1 cellular context compared by ENCODE assay signal in genomic region chr3:59262076-59262498, GRCh38.
TF ChIP-seq lines count a peak whose summit lies in the region.

No MANE protein-coding gene starts in this region.

TF ChIP-seq in GM12878, 131 proteins besides CTCF, POLR2A, EP300 and RAD21 (continued from another document and continues in another):
- no peak for TF ChIP-seq ZNF207 (IDR thresholded peaks at IDR 0.05; ENCODE audit: borderline replicate concordance)
- 0 out of 2 replicates have a peak, but pooled peaks have one; percentile 21 for TF ChIP-seq MEF2A (IDR thresholded peaks at IDR 0.05; ENCODE audit: insufficient read depth, low read depth, low read length)
- no peak for TF ChIP-seq E2F4 (IDR thresholded peaks at IDR 0.05; ENCODE audit: low read depth, low read length)
- TF ChIP-seq SMAD1 (IDR thresholded peaks at IDR 0.05; ENCODE audit: low read depth, partially characterized antibody) = no peak
- TF ChIP-seq SREBF1 (IDR thresholded peaks at IDR 0.05; ENCODE audit: low read length) = no peak
- TF ChIP-seq RELA (IDR thresholded peaks at IDR 0.05; ENCODE audit: borderline replicate concordance, partially characterized antibody) = no peak
- no peak for TF ChIP-seq ZNF274 (IDR thresholded peaks at IDR 0.05; ENCODE audit: insufficient read depth, insufficient read length)
- TF ChIP-seq MTA2 (IDR thresholded peaks at IDR 0.05; ENCODE audit: low read depth) = peak; percentile 74; the same call in 1 of the 2 replicates
- no peak for TF ChIP-seq MTA3 (IDR thresholded peaks at IDR 0.05; ENCODE audit: borderline replicate concordance, low read length)
- TF ChIP-seq E2F8 (IDR thresholded peaks at IDR 0.05; ENCODE audit: low read depth, partially characterized antibody) = no peak
- 0 out of 2 replicates have a peak, but pooled peaks have one; percentile 4 for TF ChIP-seq BCL11A (IDR thresholded peaks at IDR 0.05; ENCODE audit: low read depth, low read length)
- TF ChIP-seq ASH2L (IDR thresholded peaks at IDR 0.05; ENCODE audit: borderline replicate concordance, low read depth) = no peak
- no peak for TF ChIP-seq ZNF24 (IDR thresholded peaks at IDR 0.05)
- TF ChIP-seq RFX5 (IDR thresholded peaks at IDR 0.05; ENCODE audit: low read depth, low read length) = no peak
- no peak for TF ChIP-seq POLR2AphosphoS2 (IDR thresholded peaks at IDR 0.05; ENCODE audit: low read depth, low read length)
- no peak for TF ChIP-seq MXI1 (IDR thresholded peaks at IDR 0.05; ENCODE audit: low read depth, low read length)
- peak; percentile 69 for TF ChIP-seq IKZF1 (conservative IDR thresholded peaks at IDR 0.05)
- no peak; the same call in 1 of the 2 replicates for TF ChIP-seq NFYA (IDR thresholded peaks at IDR 0.05; ENCODE audit: borderline replicate concordance, low read depth, low read length)
- TF ChIP-seq CBFB (IDR thresholded peaks at IDR 0.05; ENCODE audit: low read depth) = no peak
- TF ChIP-seq PAX5 (IDR thresholded peaks at IDR 0.05; ENCODE audit: borderline replicate concordance, low read depth, low read length) = peak; percentile 96
- TF ChIP-seq ZZZ3 (IDR thresholded peaks at IDR 0.05; ENCODE audit: control insufficient read depth, insufficient read length, low read depth) = no peak
- no peak for TF ChIP-seq BHLHE40 (IDR thresholded peaks at IDR 0.05; ENCODE audit: borderline replicate concordance in 1 of 2, low read depth in 2 of 2, low read length in 1 of 2)
- TF ChIP-seq STAT3 (IDR thresholded peaks at IDR 0.05; ENCODE audit: low read depth, low read length) = no peak
- TF ChIP-seq SIN3A (IDR thresholded peaks at IDR 0.05; ENCODE audit: low read depth, low read length) = no peak
- no peak for TF ChIP-seq CEBPB (IDR thresholded peaks at IDR 0.05; ENCODE audit: borderline replicate concordance in 1 of 2, low read depth in 2 of 2, low read length in 2 of 2)
- TF ChIP-seq ZNF687 (IDR thresholded peaks at IDR 0.05) = peak; percentile 71; the same call in 1 of the 2 replicates
- TF ChIP-seq EZH2 (IDR thresholded peaks at IDR 0.05; ENCODE audit: borderline replicate concordance, control insufficient read depth, low read depth, low read length) = no peak
- TF ChIP-seq TAF1 (IDR thresholded peaks at IDR 0.05; ENCODE audit: borderline replicate concordance, low read depth, low read length) = no peak
- no peak for TF ChIP-seq NFXL1 (IDR thresholded peaks at IDR 0.05; ENCODE audit: borderline replicate concordance)
- TF ChIP-seq SP1 (IDR thresholded peaks at IDR 0.05; ENCODE audit: low read depth, low read length) = no peak
- TF ChIP-seq CREB1 (IDR thresholded peaks at IDR 0.05; ENCODE audit: low read depth) = no peak
- TF ChIP-seq ZNF592 (IDR thresholded peaks at IDR 0.05) = no peak
- TF ChIP-seq ZSCAN29 (IDR thresholded peaks at IDR 0.05) = no peak
- TF ChIP-seq MAX (IDR thresholded peaks at IDR 0.05; ENCODE audit: low read depth, low read length) = no peak
- peak; percentile 61; the same call in 1 of the 3 replicates for TF ChIP-seq POU2F2 (IDR thresholded peaks at IDR 0.05; ENCODE audit: borderline replicate concordance, low read depth, low read length)
- no peak for TF ChIP-seq ETV6 (conservative IDR thresholded peaks at IDR 0.05 in 1 of 2, IDR thresholded peaks at IDR 0.05 in 1 of 2; ENCODE audit: borderline replicate concordance in 1 of 2, low read depth in 1 of 2)
- TF ChIP-seq GABPA (IDR thresholded peaks at IDR 0.05; ENCODE audit: low read depth) = no peak
- TF ChIP-seq MEF2B (IDR thresholded peaks at IDR 0.05; ENCODE audit: partially characterized antibody, poor library complexity, severe bottlenecking) = peak; percentile 65
- no peak for TF ChIP-seq HDAC2 (IDR thresholded peaks at IDR 0.05)
- peak; percentile 77 for TF ChIP-seq NR2F1 (conservative IDR thresholded peaks at IDR 0.05)
- TF ChIP-seq ZNF217 (IDR thresholded peaks at IDR 0.05) = no peak
- TF ChIP-seq HSF1 (IDR thresholded peaks at IDR 0.05; ENCODE audit: low read depth, low read length) = no peak
- TF ChIP-seq FOS (IDR thresholded peaks at IDR 0.05; ENCODE audit: borderline replicate concordance, extremely low read depth, insufficient read length) = no peak
- TF ChIP-seq IRF3 (IDR thresholded peaks at IDR 0.05) = no peak
- TF ChIP-seq ATF2 (IDR thresholded peaks at IDR 0.05; ENCODE audit: low read length) = no peak; the same call in 1 of the 2 replicates
- no peak for TF ChIP-seq TBL1XR1 (IDR thresholded peaks at IDR 0.05; ENCODE audit: low read depth, low read length)
- TF ChIP-seq PKNOX1 (IDR thresholded peaks at IDR 0.05) = no peak
- no peak for TF ChIP-seq PAX8 (IDR thresholded peaks at IDR 0.05)
- TF ChIP-seq TARDBP (IDR thresholded peaks at IDR 0.05; ENCODE audit: borderline replicate concordance) = no peak
- TF ChIP-seq KAT2A (conservative IDR thresholded peaks at IDR 0.05; ENCODE audit: control insufficient read depth, low read depth, low read length) = no peak
